8 cellular contexts compared by ENCODE assay signal in the genomic region with DNA sequence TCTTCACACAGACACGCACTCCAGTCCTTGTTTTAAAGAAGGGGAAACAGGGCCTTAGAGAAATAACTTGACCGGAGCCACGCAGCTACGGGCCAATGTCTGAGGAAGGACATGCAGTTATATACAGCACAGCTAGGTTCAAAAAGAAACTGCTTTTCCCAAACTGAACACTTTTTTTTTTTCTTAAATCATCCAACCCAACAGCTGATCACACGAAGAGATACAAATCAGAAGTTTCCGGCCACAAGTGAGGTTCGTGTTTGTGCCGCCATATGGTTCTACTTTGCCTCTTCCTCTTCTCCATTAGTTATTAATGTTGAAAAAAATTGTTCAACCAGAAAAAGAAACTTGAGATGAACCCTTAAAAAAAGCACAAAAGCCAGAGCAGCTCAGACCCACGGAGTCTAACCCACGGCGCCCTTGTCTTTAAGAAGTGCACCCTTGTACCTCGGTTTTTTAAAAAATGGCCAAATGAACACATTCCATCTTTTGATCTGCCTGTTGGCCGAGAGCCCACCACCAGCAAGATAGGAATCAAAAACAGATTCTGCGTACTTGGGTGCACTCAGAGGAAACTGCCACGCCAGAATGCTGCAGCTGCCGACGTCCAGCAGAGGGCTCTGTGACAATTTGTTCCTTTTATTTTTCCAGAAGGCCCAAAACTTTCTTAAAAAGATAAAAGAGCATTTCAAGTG.
A peak's percentile ranks its signal among the peaks of the same experiment; 100 is the strongest.
DNase-seq lines count a peak whose midpoint lies in the region; ATAC-seq lines count a peak whose summit lies in the region.

No MANE protein-coding gene starts in this region.

- POLR2A ChIA-PET in CD8-positive, alpha-beta memory T cell (lab: Charles Lee) = interaction anchor here (0.6 to 1.7 kb wide), 5 partner anchors 10 to 260 kb away, joined by 3 to 8 read pairs (median 3); a partner anchor contains a TSS
- POLR2A ChIA-PET in activated CD4-positive, alpha-beta T cell treated with anti-CD3 and anti-CD28 coated beads, Interleukin-2, amount 10 ng/mL, durations not matched to agents 7 days and 5 days (lab: Charles Lee) = no interaction called here

- H3K36me3 ChIP-seq in CD8-positive, alpha-beta memory T cell (ENCODE audit: insufficient read depth, low read length) = peaks cover 5% of the 10 kb centered on the region
- H3K36me3 ChIP-seq in mesendoderm (ENCODE audit: control insufficient read depth, insufficient read depth, low read length) = no peaks in the 10 kb centered on the region

- H2BK5ac ChIP-seq in mesendoderm (ENCODE audit: low read length) = no peak overlapping the region

- ATAC-seq in GM19468 (IDR thresholded peaks at IDR 0.05; ENCODE audit: extremely low read depth, unreplicated experiment) = peak; percentile 22

- no peak overlapping the region for H4K5ac ChIP-seq in mesendoderm (ENCODE audit: low read length)

- H3K4me3 Mint-ChIP-seq in CD8-positive, alpha-beta memory T cell = peak overlapping the region; percentile 74 to 93 (median 80)
- H3K4me3 Mint-ChIP-seq in activated CD4-positive, alpha-beta T cell treated with anti-CD3 and anti-CD28 coated beads, Interleukin-2, amount 10 ng/mL, durations not matched to agents 7 days and 5 days = peak overlapping the region; percentile 75

- no CpG with 5 or more reads among the region's 17 CpGs for WGBS in mesendoderm (ENCODE audit: extremely low coverage, insufficient coverage, low lambda C conversion rate)

- no peak overlapping the region for H3K4ac ChIP-seq in mesendoderm (ENCODE audit: low read depth, low read length)

- H3K9me3 ChIP-seq in CD8-positive, alpha-beta memory T cell (ENCODE audit: low read length) = no peaks in the 10 kb centered on the region

- H3K79me2 ChIP-seq in mesendoderm (ENCODE audit: control insufficient read depth, insufficient read depth, low read length) = peaks cover 37% of the 10 kb centered on the region

- no peaks in the 10 kb centered on the region for H3K27me3 ChIP-seq in CD8-positive, alpha-beta memory T cell (ENCODE audit: insufficient read depth, low read length, poor library complexity, severe bottlenecking)
- no peaks in the 10 kb centered on the region for H3K27me3 ChIP-seq in mesendoderm (ENCODE audit: insufficient read depth, low read length, poor library complexity)

- H2AK5ac ChIP-seq in mesendoderm (ENCODE audit: low read length) = no peak overlapping the region

- H3K4me3 ChIP-seq in CD8-positive, alpha-beta memory T cell (ENCODE audit: low read length) = peak overlapping the region; percentile 44
- H3K4me3 ChIP-seq in mesendoderm (ENCODE audit: low read length) = no peak overlapping the region

- peaks cover 52% of the 10 kb centered on the region for H3K79me1 ChIP-seq in mesendoderm (ENCODE audit: low read length)

- H3K9ac ChIP-seq in mesendoderm (ENCODE audit: low read length) = no peak overlapping the region

- no peak overlapping the region for H2BK15ac ChIP-seq in mesendoderm (replicated peaks; ENCODE audit: low read depth)

- H3K4me2 ChIP-seq in mesendoderm (ENCODE audit: low read length) = no peak overlapping the region

- peak; percentile 40 to 83 (median 76) for DNase-seq in CD8-positive, alpha-beta memory T cell
- DNase-seq in LoVo (ENCODE audit: low spot score) (peak; percentile 12), dermis blood vessel endothelial cell (peak; percentile 68), mesendoderm (peak; percentile 42), NCI-H2107 treated with DMSO at 0.1 percent for 48 hours (lab: John Stamatoyannopoulos, UW; ENCODE audit: unreplicated experiment) (no peak)
- peak; percentile 78 for DNase-seq in activated CD4-positive, alpha-beta T cell treated with anti-CD3 and anti-CD28 coated beads, Interleukin-2, amount 10 ng/mL, durations not matched to agents 7 days and 5 days
- DNase-seq in stimulated activated CD8-positive, alpha-beta memory T cell treated with anti-CD3 and anti-CD28 coated beads, Interleukin-2, amount 100 ng/mL, for 48 hours (ENCODE audit: low read depth in 2 of 2) = peak; percentile 18 to 45

- no peak overlapping the region for H2BK120ac ChIP-seq in mesendoderm (ENCODE audit: low read depth, low read length)

- peaks cover 56% of the 10 kb centered on the region for H3K4me1 ChIP-seq in CD8-positive, alpha-beta memory T cell (ENCODE audit: insufficient read depth, low read length)
- H3K4me1 ChIP-seq in mesendoderm (ENCODE audit: control insufficient read depth, low read depth, low read length) = no peaks in the 10 kb centered on the region

- H3K18ac ChIP-seq in mesendoderm (ENCODE audit: low read length) = no peak overlapping the region

- no peak overlapping the region for H3K23ac ChIP-seq in mesendoderm (ENCODE audit: low read length)

- H3K27me3 Mint-ChIP-seq in CD8-positive, alpha-beta memory T cell = peaks cover 0 to 2% of the 10 kb centered on the region in 2 donors
- H3K27me3 Mint-ChIP-seq in activated CD4-positive, alpha-beta T cell treated with anti-CD3 and anti-CD28 coated beads, Interleukin-2, amount 10 ng/mL, durations not matched to agents 7 days and 5 days = no peaks in the 10 kb centered on the region

- H3K27ac ChIP-seq in CD8-positive, alpha-beta memory T cell (ENCODE audit: low read depth, low read length) = peak overlapping the region; percentile 49
- H3K27ac ChIP-seq in mesendoderm (ENCODE audit: low read depth, low read length) = no peak overlapping the region

- H3K36me3 Mint-ChIP-seq in CD8-positive, alpha-beta memory T cell = peaks cover 0 to 27% (median 0%) of the 10 kb centered on the region in 3 donors
- H3K36me3 Mint-ChIP-seq in activated CD4-positive, alpha-beta T cell treated with anti-CD3 and anti-CD28 coated beads, Interleukin-2, amount 10 ng/mL, durations not matched to agents 7 days and 5 days (ENCODE audit: low read depth) = peaks cover 15% of the 10 kb centered on the region

- H3K4me1 Mint-ChIP-seq in CD8-positive, alpha-beta memory T cell = peaks cover 70 to 92% (median 80%) of the 10 kb centered on the region in 3 donors
- H3K4me1 Mint-ChIP-seq in activated CD4-positive, alpha-beta T cell treated with anti-CD3 and anti-CD28 coated beads, Interleukin-2, amount 10 ng/mL, durations not matched to agents 7 days and 5 days = peaks cover 73% of the 10 kb centered on the region

- peak overlapping the region; percentile 87 to 98 (median 91) for H3K27ac Mint-ChIP-seq in CD8-positive, alpha-beta memory T cell
- peak overlapping the region; percentile 97 for H3K27ac Mint-ChIP-seq in activated CD4-positive, alpha-beta T cell treated with anti-CD3 and anti-CD28 coated beads, Interleukin-2, amount 10 ng/mL, durations not matched to agents 7 days and 5 days

- H4K8ac ChIP-seq in mesendoderm (ENCODE audit: low read depth, low read length) = no peak overlapping the region

- no peaks in the 10 kb centered on the region for H3K9me3 Mint-ChIP-seq in CD8-positive, alpha-beta memory T cell
- H3K9me3 Mint-ChIP-seq in activated CD4-positive, alpha-beta T cell treated with anti-CD3 and anti-CD28 coated beads, Interleukin-2, amount 10 ng/mL, durations not matched to agents 7 days and 5 days = no peaks in the 10 kb centered on the region

- no peak overlapping the region for H3K56ac ChIP-seq in mesendoderm (ENCODE audit: low read length)

- CTCF ChIA-PET in CD8-positive, alpha-beta memory T cell (lab: Charles Lee) = interaction anchor here (0.7 to 3.7 kb wide), 22 partner anchors 9 to 273 kb away, joined by 3 to 30 read pairs (median 4); a partner anchor contains a TSS
- CTCF ChIA-PET in activated CD4-positive, alpha-beta T cell treated with anti-CD3 and anti-CD28 coated beads, Interleukin-2, amount 10 ng/mL, durations not matched to agents 7 days and 5 days (lab: Charles Lee) = interaction anchor here (0.6 to 3.1 kb wide), 17 partner anchors 9 to 260 kb away, joined by 3 to 21 read pairs (median 4); a partner anchor contains a TSS
